ENCODE assay signal across 1 cellular context in the genomic region with DNA sequence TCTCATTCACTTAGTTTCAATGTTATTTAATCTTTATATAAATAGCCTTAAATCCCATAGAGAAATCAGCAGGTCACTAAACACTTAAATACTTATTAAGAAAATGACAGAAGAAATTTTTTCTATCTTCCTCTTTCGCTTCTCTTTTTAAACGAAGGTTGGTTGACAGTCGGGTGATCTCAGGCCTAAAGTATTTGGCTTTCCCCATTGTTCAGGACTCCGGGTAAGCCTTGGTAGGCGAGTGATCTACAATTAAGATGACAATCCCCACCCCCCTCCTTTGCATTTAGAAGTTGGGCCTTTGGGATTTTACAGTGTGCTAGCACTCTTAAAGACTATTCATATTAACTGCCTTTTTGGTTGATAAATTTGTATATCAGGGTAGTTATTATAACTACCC.
A peak's percentile ranks its signal among the peaks of the same experiment; 100 is the strongest.
TF ChIP-seq lines count a peak whose summit lies in the region.

No MANE protein-coding gene starts in this region.

TF ChIP-seq in GM12878, 131 proteins besides CTCF, POLR2A, EP300 and RAD21 (continued from another document):
- TF ChIP-seq ATF7 (IDR thresholded peaks at IDR 0.05; ENCODE audit: low read depth) (0 out of 2 replicates have a peak, but pooled peaks have one; percentile 27), TCF3 (IDR thresholded peaks at IDR 0.05; ENCODE audit: borderline replicate concordance, insufficient read depth, low read depth, low read length) (no peak), MTA2 (IDR thresholded peaks at IDR 0.05; ENCODE audit: low read depth) (0 out of 2 replicates have a peak, but pooled peaks have one; percentile 15), NFXL1 (IDR thresholded peaks at IDR 0.05; ENCODE audit: borderline replicate concordance) (no peak), CBX3 (IDR thresholded peaks at IDR 0.05; ENCODE audit: borderline replicate concordance, low read depth) (no peak), ZNF207 (IDR thresholded peaks at IDR 0.05; ENCODE audit: borderline replicate concordance) (no peak), SPI1 (IDR thresholded peaks at IDR 0.05; ENCODE audit: borderline replicate concordance, insufficient read depth, low read depth, low read length) (peak; percentile 12; the same call in 1 of the 2 replicates), MTA3 (IDR thresholded peaks at IDR 0.05; ENCODE audit: borderline replicate concordance, low read length) (no peak), SIX5 (IDR thresholded peaks at IDR 0.05; ENCODE audit: low read depth, low read length, severe bottlenecking) (no peak), SREBF1 (IDR thresholded peaks at IDR 0.05; ENCODE audit: low read length) (no peak)
- TF ChIP-seq, protein P1, sequence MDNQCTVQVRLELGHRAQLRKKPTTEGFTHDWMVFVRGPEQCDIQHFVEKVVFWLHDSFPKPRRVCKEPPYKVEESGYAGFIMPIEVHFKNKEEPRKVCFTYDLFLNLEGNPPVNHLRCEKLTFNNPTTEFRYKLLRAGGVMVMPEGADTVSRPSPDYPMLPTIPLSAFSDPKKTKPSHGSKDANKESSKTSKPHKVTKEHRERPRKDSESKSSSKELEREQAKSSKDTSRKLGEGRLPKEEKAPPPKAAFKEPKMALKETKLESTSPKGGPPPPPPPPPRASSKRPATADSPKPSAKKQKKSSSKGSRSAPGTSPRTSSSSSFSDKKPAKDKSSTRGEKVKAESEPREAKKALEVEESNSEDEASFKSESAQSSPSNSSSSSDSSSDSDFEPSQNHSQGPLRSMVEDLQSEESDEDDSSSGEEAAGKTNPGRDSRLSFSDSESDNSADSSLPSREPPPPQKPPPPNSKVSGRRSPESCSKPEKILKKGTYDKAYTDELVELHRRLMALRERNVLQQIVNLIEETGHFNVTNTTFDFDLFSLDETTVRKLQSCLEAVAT (IDR thresholded peaks at IDR 0.05), result no peak
